ENCODE assay signal across 8 cellular contexts in genomic region chr3:171829841-171830559, GRCh38. TPM values are rescaled to one million over a fixed set of nuclear protein-coding genes. Genes with fewer than 3 reads are reported as not detected.
DNase-seq lines count a peak whose midpoint lies in the region; ATAC-seq and TF ChIP-seq lines count a peak whose summit lies in the region.

No MANE protein-coding gene starts in this region.

- in situ Hi-C loops in GM23248 (cut with MboI): no loop called here

- ATAC-seq in GM21515 (IDR thresholded peaks at IDR 0.05; ENCODE audit: unreplicated experiment): no peak

- TF ChIP-seq CTCF in DOHH2 (IDR thresholded peaks at IDR 0.05; ENCODE audit: low read depth, low read length, poor library complexity, severe bottlenecking) (peak; percentile 13), parathyroid adenoma (IDR thresholded peaks at IDR 0.05) (peak; percentile 50)

- no peaks in the 10 kb centered on the region for H3K9me3 ChIP-seq in DOHH2 (ENCODE audit: control insufficient read depth, insufficient read depth, low read length)
- H3K9me3 ChIP-seq in GM23248 (ENCODE audit: low read depth): no peaks in the 10 kb centered on the region
- H3K9me3 ChIP-seq in parathyroid adenoma (ENCODE audit: control insufficient read depth, low read length): no peaks in the 10 kb centered on the region

- H3K9ac ChIP-seq in GM23248 (no peak overlapping the region), parathyroid adenoma (no peak overlapping the region)

- peak; percentile 88 for DNase-seq in GM23248
- DNase-seq in NCI-H1105 treated with DMSO at 0.1 percent for 48 hours (lab: John Stamatoyannopoulos, UW): peak; percentile 33
- peak; percentile 44 for DNase-seq in UCSD-AML1 (lab: John Stamatoyannopoulos, UW; ENCODE audit: unreplicated experiment)
- peak; percentile 79 for DNase-seq in globus pallidus (ENCODE audit: low spot score)
- DNase-seq in stimulated activated naive CD4-positive, alpha-beta T cell treated with Interleukin-2 at 50 U/mL for 16 hours (lab: John Stamatoyannopoulos, UW): no peak

- no peak overlapping the region for H3K27ac ChIP-seq in DOHH2 (ENCODE audit: low read depth, low read length)
- no peak overlapping the region for H3K27ac ChIP-seq in GM23248
- no peak overlapping the region for H3K27ac ChIP-seq in parathyroid adenoma

- H2AFZ ChIP-seq in GM23248: peak overlapping the region; percentile 72
- peak overlapping the region; percentile 75 for H2AFZ ChIP-seq in parathyroid adenoma

- 12 to 16% methylated on average over 6 of the region's 6 CpGs for WGBS in GM23248 (ENCODE audit: low coverage in 1 of 2, low lambda C conversion rate in 2 of 2, missing lambda C conversion rate in 2 of 2), 2 experiments

- no peaks in the 10 kb centered on the region for H4K20me1 ChIP-seq in DOHH2 (ENCODE audit: control insufficient read depth, insufficient read depth, low read depth, low read length)
- H4K20me1 ChIP-seq in GM23248 (ENCODE audit: insufficient read depth): no peaks in the 10 kb centered on the region

- H3K79me2 ChIP-seq in DOHH2 (ENCODE audit: control insufficient read depth, low read length): no peaks in the 10 kb centered on the region
- H3K79me2 ChIP-seq in GM23248 (ENCODE audit: insufficient read depth): no peaks in the 10 kb centered on the region
- H3K79me2 ChIP-seq in parathyroid adenoma: no peaks in the 10 kb centered on the region

- H3K4me1 ChIP-seq in DOHH2 (ENCODE audit: control insufficient read depth, low read length): no peaks in the 10 kb centered on the region
- peaks cover 45% of the 10 kb centered on the region for H3K4me1 ChIP-seq in GM23248 (ENCODE audit: insufficient read depth)
- H3K4me1 ChIP-seq in parathyroid adenoma: peaks cover 13% of the 10 kb centered on the region

- no peaks in the 10 kb centered on the region for H3K9me2 ChIP-seq in DOHH2 (replicated peaks; ENCODE audit: control insufficient read depth, low read length)
- H3K9me2 ChIP-seq in GM23248 (ENCODE audit: insufficient read depth): no peaks in the 10 kb centered on the region

- H3F3A ChIP-seq in DOHH2 (ENCODE audit: control insufficient read depth, insufficient read depth) (no peaks in the 10 kb centered on the region), GM23248 (ENCODE audit: insufficient read depth) (peaks cover 23% of the 10 kb centered on the region)

- H3K4me3 ChIP-seq in DOHH2 (ENCODE audit: low read length) (no peak overlapping the region), GM23248 (no peak overlapping the region), parathyroid adenoma (ENCODE audit: low read depth, low read length) (no peak overlapping the region)

- H3K36me3 ChIP-seq in DOHH2 (ENCODE audit: control insufficient read depth, low read length) (no peaks in the 10 kb centered on the region), GM23248 (ENCODE audit: low read depth) (no peaks in the 10 kb centered on the region), parathyroid adenoma (ENCODE audit: control insufficient read depth, insufficient read depth, low read length) (no peaks in the 10 kb centered on the region)

- no peak overlapping the region for H3K4me2 ChIP-seq in DOHH2 (ENCODE audit: low read length)
- H3K4me2 ChIP-seq in GM23248 (ENCODE audit: unreplicated experiment): no peak overlapping the region
- H3K4me2 ChIP-seq in parathyroid adenoma (ENCODE audit: low read length): no peak overlapping the region

- no peaks in the 10 kb centered on the region for H3K27me3 ChIP-seq in DOHH2 (ENCODE audit: control insufficient read depth, low read length)
- H3K27me3 ChIP-seq in GM23248 (replicated peaks; ENCODE audit: insufficient read depth): no peaks in the 10 kb centered on the region
- no peaks in the 10 kb centered on the region for H3K27me3 ChIP-seq in parathyroid adenoma (ENCODE audit: control insufficient read depth, insufficient read depth, low read length)

RNA-seq across cellular contexts. Expression of gene TMEM212, which starts 13.1 kb away (rescaled TPM):
- total RNA-seq in GM23248 (2014; rRNA removed; shearing (Covaris generic)): not detected in 2 replicates
- not detected in 2 replicates for polyA plus RNA-seq in GM23248 (2016; fragmentation: Nextera tagmentation; extraction: Ambion mirVana)

RNA-seq across cellular contexts. Expression of gene PLD1, which starts 19.7 kb away (rescaled TPM):
- 1.8 and 4.6 TPM in 2 replicates for total RNA-seq in GM23248 (2014; rRNA removed; shearing (Covaris generic))
- 3.0 and 3.6 TPM in 2 replicates for polyA plus RNA-seq in GM23248 (2016; fragmentation: Nextera tagmentation; extraction: Ambion mirVana)
